ENCODE assay signal across 1 cellular context in the genomic region with DNA sequence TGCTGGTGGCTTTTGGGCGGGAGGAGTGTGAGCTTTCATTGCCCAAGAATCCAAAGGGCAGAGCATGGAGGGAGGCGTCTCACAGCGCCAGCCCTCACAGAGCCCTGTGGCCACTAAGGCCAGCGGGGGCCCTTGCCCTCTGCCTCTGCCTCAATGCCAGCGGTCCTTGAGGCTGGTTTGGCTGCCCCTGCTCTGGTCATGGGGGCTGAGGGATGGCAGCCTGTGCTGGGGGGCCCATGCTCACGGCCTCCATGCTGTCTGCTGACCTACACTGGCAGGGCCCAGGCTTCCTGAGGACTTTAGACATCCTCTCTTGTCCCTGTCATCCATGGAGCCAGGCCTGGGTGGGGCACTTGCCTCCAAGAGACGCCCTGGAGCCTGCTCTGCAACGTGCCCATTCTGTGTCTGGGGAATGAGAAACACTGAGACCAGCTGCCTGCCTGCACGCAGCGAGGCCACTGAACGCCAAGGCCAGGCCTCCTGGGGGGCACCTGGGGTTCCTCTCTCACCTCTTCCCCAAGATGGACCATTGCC.
TF ChIP-seq lines count a peak whose summit lies in the region.

No MANE protein-coding gene starts in this region.

TF ChIP-seq in IMR-90, 13 proteins besides CTCF, POLR2A, EP300 and RAD21:
- TF ChIP-seq MAZ (IDR thresholded peaks at IDR 0.05; ENCODE audit: borderline replicate concordance, low read depth, low read length) (no peak), FOS (IDR thresholded peaks at IDR 0.05; ENCODE audit: low read depth, low read length) (no peak), RFX5 (IDR thresholded peaks at IDR 0.05; ENCODE audit: low read depth, low read length) (no peak), MAFK (IDR thresholded peaks at IDR 0.05; ENCODE audit: low read depth, low read length) (no peak), BHLHE40 (IDR thresholded peaks at IDR 0.05; ENCODE audit: low read depth, low read length) (no peak), RCOR1 (IDR thresholded peaks at IDR 0.05; ENCODE audit: insufficient replicate concordance, low read length) (no peak), CHD1 (IDR thresholded peaks at IDR 0.05; ENCODE audit: low read depth, low read length) (no peak), NFE2L2 (IDR thresholded peaks at IDR 0.05; ENCODE audit: low read depth, low read length) (no peak), CEBPB (IDR thresholded peaks at IDR 0.05; ENCODE audit: low read depth, low read length) (no peak), MXI1 (IDR thresholded peaks at IDR 0.05; ENCODE audit: borderline replicate concordance, low read depth, low read length) (no peak), SMC3 (IDR thresholded peaks at IDR 0.05; ENCODE audit: low read depth, low read length) (no peak)
- TF ChIP-seq, protein P1, sequence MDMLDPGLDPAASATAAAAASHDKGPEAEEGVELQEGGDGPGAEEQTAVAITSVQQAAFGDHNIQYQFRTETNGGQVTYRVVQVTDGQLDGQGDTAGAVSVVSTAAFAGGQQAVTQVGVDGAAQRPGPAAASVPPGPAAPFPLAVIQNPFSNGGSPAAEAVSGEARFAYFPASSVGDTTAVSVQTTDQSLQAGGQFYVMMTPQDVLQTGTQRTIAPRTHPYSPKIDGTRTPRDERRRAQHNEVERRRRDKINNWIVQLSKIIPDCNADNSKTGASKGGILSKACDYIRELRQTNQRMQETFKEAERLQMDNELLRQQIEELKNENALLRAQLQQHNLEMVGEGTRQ (IDR thresholded peaks at IDR 0.05; ENCODE audit: low read depth, low read length) = no peak
- TF ChIP-seq, protein P2, sequence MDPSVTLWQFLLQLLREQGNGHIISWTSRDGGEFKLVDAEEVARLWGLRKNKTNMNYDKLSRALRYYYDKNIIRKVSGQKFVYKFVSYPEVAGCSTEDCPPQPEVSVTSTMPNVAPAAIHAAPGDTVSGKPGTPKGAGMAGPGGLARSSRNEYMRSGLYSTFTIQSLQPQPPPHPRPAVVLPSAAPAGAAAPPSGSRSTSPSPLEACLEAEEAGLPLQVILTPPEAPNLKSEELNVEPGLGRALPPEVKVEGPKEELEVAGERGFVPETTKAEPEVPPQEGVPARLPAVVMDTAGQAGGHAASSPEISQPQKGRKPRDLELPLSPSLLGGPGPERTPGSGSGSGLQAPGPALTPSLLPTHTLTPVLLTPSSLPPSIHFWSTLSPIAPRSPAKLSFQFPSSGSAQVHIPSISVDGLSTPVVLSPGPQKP (IDR thresholded peaks at IDR 0.05; ENCODE audit: borderline replicate concordance, low read depth, low read length) = no peak
